Comparison of ENCODE assay signal across 8 cellular contexts in genomic region chr17:70169707-70170597, GRCh38. TPM values are rescaled to one million over a fixed set of nuclear protein-coding genes. Genes with fewer than 3 reads are reported as not detected.
DNase-seq lines count a peak whose midpoint lies in the region; ATAC-seq, FAIRE-seq and TF ChIP-seq lines count a peak whose summit lies in the region.

No MANE protein-coding gene starts in this region.

- H3K36me3 ChIP-seq in GM12878 (ENCODE audit: control insufficient read depth in 2 of 2, insufficient read depth in 2 of 2, low read length in 1 of 2) (no peaks in the 10 kb centered on the region), keratinocyte (ENCODE audit: control insufficient read depth in 2 of 2, extremely low read depth in 1 of 2, insufficient read depth in 2 of 2, low read length in 2 of 2) (no peaks in the 10 kb centered on the region)

- H3K4me1 ChIP-seq in GM12878 (ENCODE audit: control insufficient read depth, insufficient read depth, low read length) (peaks cover 8% of the 10 kb centered on the region), keratinocyte (ENCODE audit: control insufficient read depth, extremely low read depth, insufficient read depth, low read length) (peaks cover 20% of the 10 kb centered on the region)

- H3K36me3 Mint-ChIP-seq in CD4-positive, alpha-beta T cell (ENCODE audit: low read depth) = no peaks in the 10 kb centered on the region
- H3K36me3 Mint-ChIP-seq in stimulated activated memory B cell treated with anti-CD40 and anti-IgM and Interleukin-4, amounts not matched to agents 10 μg/mL and 1 μg/mL and 100 μg/mL, for 72 hours = no peaks in the 10 kb centered on the region

- BruUV-seq in GM12878 (replicated peaks; lab: Mats Ljungman, UMichigan) = TSS peak; percentile 67

- H3K4me2 ChIP-seq in GM12878 (ENCODE audit: control insufficient read depth, insufficient read depth) (peak overlapping the region; percentile 97), keratinocyte (ENCODE audit: control insufficient read depth, extremely low read depth, insufficient read depth, low read depth, low read length) (peak overlapping the region; percentile 94)

- peaks cover 75% of the 10 kb centered on the region for H3K27me3 Mint-ChIP-seq in CD4-positive, alpha-beta T cell
- H3K27me3 Mint-ChIP-seq in stimulated activated memory B cell treated with anti-CD40 and anti-IgM and Interleukin-4, amounts not matched to agents 10 μg/mL and 1 μg/mL and 100 μg/mL, for 72 hours = peaks cover 63% of the 10 kb centered on the region

- H3K9me1 ChIP-seq in keratinocyte (ENCODE audit: control insufficient read depth, extremely low read depth, insufficient read depth, low read length) = no peaks in the 10 kb centered on the region

- no peak for DNase-seq in CD4-positive, alpha-beta T cell
- no peak for DNase-seq in Jurkat, Clone E6-1 (ENCODE audit: low read depth, low spot score)
- DNase-seq in GM12878 (ENCODE audit: low read depth, low spot score) (no peak), keratinocyte (ENCODE audit: low read depth, low spot score) (no peak), posterior vena cava (ENCODE audit: low spot score) (no peak)
- no peak for DNase-seq in activated CD4-positive, alpha-beta T cell treated with anti-CD3 and anti-CD28 coated beads for 48 hours

- H3K27ac Mint-ChIP-seq in CD4-positive, alpha-beta T cell = no peak overlapping the region
- no peak overlapping the region for H3K27ac Mint-ChIP-seq in stimulated activated memory B cell treated with anti-CD40 and anti-IgM and Interleukin-4, amounts not matched to agents 10 μg/mL and 1 μg/mL and 100 μg/mL, for 72 hours

- ATAC-seq in CD4-positive, alpha-beta T cell (ENCODE audit: poor library complexity) = no peak
- ATAC-seq in GM12878 (peak; percentile 10), GM18868 (IDR thresholded peaks at IDR 0.05; ENCODE audit: unreplicated experiment) (no peak)
- no peak for ATAC-seq in stimulated activated memory B cell treated with anti-CD40 and anti-IgM and Interleukin-4, amounts not matched to agents 10 μg/mL and 1 μg/mL and 100 μg/mL, for 72 hours

- in situ Hi-C loops in GM12878 (cut with MboI) = no loop called here

- CTCF ChIA-PET in CD4-positive, alpha-beta T cell (lab: Charles Lee) = no interaction called here
- CTCF ChIA-PET in GM12878 (lab: Yijun Ruan, JAX) = interaction anchor here (0.7 to 5.4 kb wide), 4 partner anchors 12 to 562 kb away, joined by 3 to 47 read pairs (median 18); no protein-coding TSS in a partner anchor

- H3K9ac ChIP-seq in GM12878 (ENCODE audit: control insufficient read depth, insufficient read depth, low read length) (no peak overlapping the region), keratinocyte (ENCODE audit: control insufficient read depth, extremely low read depth, insufficient read depth, low read length) (peak overlapping the region; percentile 6)

- POLR2A ChIA-PET in CD4-positive, alpha-beta T cell (lab: Charles Lee) = no interaction called here
- POLR2A ChIA-PET in GM12878 (lab: Charles Lee) = interaction anchor here (0.8 to 1.8 kb wide), 3 partner anchors 9 to 38 kb away, joined by 4 to 7 read pairs (median 5); no protein-coding TSS in a partner anchor

- intact Hi-C loops in CD4-positive, alpha-beta T cell (cut with DNase I, micrococcal nuclease) = loop anchor here in 1 of 2 experiments (10.0 kb wide), 1 partner anchor 65 kb away; no protein-coding TSS in a partner anchor
- intact Hi-C loops in GM12878 (cut with micrococcal nuclease; ENCODE audit: unreplicated experiment) = loop anchor here (2.0 to 5.0 kb wide), 3 partner anchors 39 to 382 kb away; no protein-coding TSS in a partner anchor
- intact Hi-C loops in posterior vena cava (cut with DNase I) = loop anchor here in 1 of 2 donors (5.0 kb wide), 1 partner anchor 1662 kb away; no protein-coding TSS in a partner anchor

- H3K79me2 ChIP-seq in GM12878 (ENCODE audit: control insufficient read depth, insufficient read depth, low read length) (no peaks in the 10 kb centered on the region), keratinocyte (ENCODE audit: control insufficient read depth, insufficient read depth, low read length) (no peaks in the 10 kb centered on the region)

- H3K9me3 ChIP-seq in CD4-positive, alpha-beta T cell (ENCODE audit: control insufficient read depth, low read length) = no peaks in the 10 kb centered on the region
- H3K9me3 ChIP-seq in GM12878 (replicated peaks; ENCODE audit: control insufficient read depth, insufficient read depth, low read length) (no peaks in the 10 kb centered on the region), keratinocyte (ENCODE audit: control insufficient read depth, low read depth, low read length) (no peaks in the 10 kb centered on the region)

- no peak for TF ChIP-seq POLR2A in GM12878 (IDR thresholded peaks at IDR 0.05; ENCODE audit: low read depth, low read length)

- no peaks in the 10 kb centered on the region for H4K20me1 ChIP-seq in GM12878 (ENCODE audit: control insufficient read depth, insufficient read depth)
- no peaks in the 10 kb centered on the region for H4K20me1 ChIP-seq in keratinocyte (ENCODE audit: control insufficient read depth, extremely low read depth, insufficient read depth, low read length)

- FAIRE-seq in GM12878 (lab: Jason Lieb, UNC) (no peak), keratinocyte (lab: Jason Lieb, UNC) (peak; percentile 53)

- TF ChIP-seq CTCF in CD4-positive, alpha-beta T cell (IDR thresholded peaks at IDR 0.05) = no peak
- TF ChIP-seq CTCF in GM12878 (IDR thresholded peaks at IDR 0.05 in 2 of 3, conservative IDR thresholded peaks at IDR 0.05 in 1 of 3; ENCODE audit: control insufficient read depth in 2 of 3, extremely low read depth in 1 of 3, insufficient read depth in 1 of 3, low read depth in 3 of 3, low read length in 3 of 3) (no peak), keratinocyte (optimal IDR thresholded peaks at IDR 0.05 in 1 of 3, IDR thresholded peaks at IDR 0.05 in 1 of 3, conservative IDR thresholded peaks at IDR 0.05 in 1 of 3; ENCODE audit: extremely low read depth in 1 of 3, insufficient read depth in 2 of 3, low read length in 3 of 3) (no peak)

- no peak overlapping the region for H3K27ac ChIP-seq in CD4-positive, alpha-beta T cell (ENCODE audit: low read depth, low read length)
- no peak overlapping the region for H3K27ac ChIP-seq in GM12878 (ENCODE audit: control insufficient read depth, insufficient read depth)
- no peak overlapping the region for H3K27ac ChIP-seq in keratinocyte (ENCODE audit: control insufficient read depth, insufficient read depth, low read length)

- TF ChIP-seq EP300 in GM12878 (IDR thresholded peaks at IDR 0.05; ENCODE audit: borderline replicate concordance in 1 of 2, control insufficient read depth in 1 of 2, low read depth in 2 of 2, low read length in 2 of 2) = no peak

- 15% methylated on average over 24 of the region's 24 CpGs for WGBS in GM12878 (ENCODE audit: insufficient coverage, insufficient replicate concordance, low lambda C conversion rate, missing lambda C conversion rate)

- RAD21 ChIA-PET in GM12878 (lab: Charles Lee; ENCODE audit: unreplicated experiment) = interaction anchor here (0.9 to 6.5 kb wide), 8 partner anchors 8 to 382 kb away, joined by 3 to 57 read pairs (median 8); no protein-coding TSS in a partner anchor

- peak overlapping the region; percentile 71 for H3K4me3 Mint-ChIP-seq in CD4-positive, alpha-beta T cell
- peak overlapping the region; percentile 11 for H3K4me3 Mint-ChIP-seq in stimulated activated memory B cell treated with anti-CD40 and anti-IgM and Interleukin-4, amounts not matched to agents 10 μg/mL and 1 μg/mL and 100 μg/mL, for 72 hours

- dilution Hi-C loops in keratinocyte (cut with MboI; ENCODE audit: extremely low pct_ligation_motif_present, low sequenced_read_pairs) = no loop called here

- H3K4me3 ChIP-seq in Jurkat, Clone E6-1 (ENCODE audit: low read length) = peak overlapping the region; percentile 32
- peak overlapping the region; percentile 38; the same call in 1 of the 2 replicates for H3K4me3 ChIP-seq in GM12878
- peak overlapping the region; percentile 57 to 65 (median 61) for H3K4me3 ChIP-seq in keratinocyte (ENCODE audit: control insufficient read depth in 2 of 3, extremely low read depth in 1 of 3, insufficient read depth in 2 of 3, low read depth in 1 of 3, low read length in 3 of 3)

- no peak overlapping the region for H2AFZ ChIP-seq in GM12878 (ENCODE audit: control insufficient read depth, low read depth, low read length)
- peak overlapping the region; percentile 68 for H2AFZ ChIP-seq in keratinocyte (ENCODE audit: control insufficient read depth, low read length)

- no peak for TF ChIP-seq RAD21 in GM12878 (IDR thresholded peaks at IDR 0.05; ENCODE audit: insufficient read depth, low read depth, low read length)

- H3K4me1 Mint-ChIP-seq in CD4-positive, alpha-beta T cell (ENCODE audit: low read depth) = peaks cover 22% of the 10 kb centered on the region
- peaks cover 18% of the 10 kb centered on the region for H3K4me1 Mint-ChIP-seq in stimulated activated memory B cell treated with anti-CD40 and anti-IgM and Interleukin-4, amounts not matched to agents 10 μg/mL and 1 μg/mL and 100 μg/mL, for 72 hours

- peaks cover 40% of the 10 kb centered on the region for H3K27me3 ChIP-seq in CD4-positive, alpha-beta T cell (ENCODE audit: control insufficient read depth, insufficient read depth, low read length)
- H3K27me3 ChIP-seq in GM12878 (replicated peaks in 1 of 2; ENCODE audit: control insufficient read depth in 2 of 2, insufficient read depth in 2 of 2, low read length in 1 of 2) (peaks cover 0 to 10% of the 10 kb centered on the region in 2 experiments; a peak in 1 of 4 replicates), keratinocyte (ENCODE audit: control insufficient read depth, extremely low read depth, insufficient read depth, low read length) (peaks cover 10% of the 10 kb centered on the region)

- no peaks in the 10 kb centered on the region for H3K9me3 Mint-ChIP-seq in CD4-positive, alpha-beta T cell
- no peaks in the 10 kb centered on the region for H3K9me3 Mint-ChIP-seq in stimulated activated memory B cell treated with anti-CD40 and anti-IgM and Interleukin-4, amounts not matched to agents 10 μg/mL and 1 μg/mL and 100 μg/mL, for 72 hours

- SMC1A ChIA-PET in GM12878 (lab: Charles Lee; ENCODE audit: uncharacterized antibody, unreplicated experiment) = interaction anchor here (0.7 to 3.5 kb wide), 19 partner anchors 8 to 383 kb away, joined by 3 to 24 read pairs (median 5); no protein-coding TSS in a partner anchor

RNA-seq across cellular contexts. Expression of gene KCNJ2, which starts 0.6 kb away (rescaled TPM):
- total RNA-seq in CD4-positive, alpha-beta T cell = not detected
- not detected for polyA plus RNA-seq in Jurkat, Clone E6-1 (2012; ENCODE audit: insufficient read depth, insufficient read length)
- total RNA-seq in GM12878 (2013; cell fraction: nucleolus; rRNA removed) = 4.2 and 4.7 TPM in 2 replicates
- total RNA-seq in GM12878 (2014; rRNA removed) (6.3 and 8.2 TPM in 2 replicates), GM12878 (2014; rRNA removed; fragmentation: Illumina TruSeq; extraction: Trizol) (8.0 and 8.6 TPM in 2 replicates), GM12878 (2021) (10.0 and 10.1 TPM in 2 replicates), posterior vena cava (1 to 10 TPM; 3.1 to 3.2 TPM)
- not detected for polyA plus RNA-seq in GM12878 (2011; ENCODE audit: low read depth)
- polyA plus RNA-seq in GM12878 (2011; rRNA removed) (2.3 and 2.6 TPM in 2 replicates), GM12878 (2014; fragmentation: Illumina TruSeq; extraction: Trizol) (3.8 and 4.9 TPM in 2 replicates), GM12878 (2014; fragmentation: Nextera tagmentation; extraction: Ambion mirVana) (1 to 10 TPM; 1.6 to 3.0 TPM), GM12878 (2014; rRNA removed) (2.5 and 2.6 TPM in 2 replicates), GM12878 (2016; fragmentation: Nextera tagmentation; extraction: Ambion mirVana) (1 to 10 TPM; 2.6 to 3.3 TPM), keratinocyte (0.09 to 0.12 TPM (median 0.11 TPM) in 3 replicates)
- polyA plus RNA-seq in GM12878 (2011; cell fraction: cytosol; rRNA removed) = 1.6 and 2.1 TPM in 2 replicates
- polyA plus RNA-seq in GM12878 (2011; cell fraction: nucleus; rRNA removed) = 1.9 and 2.3 TPM in 2 replicates
- 0.03 and 0.08 TPM in 2 replicates for polyA plus RNA-seq in GM12878 (2012)
- polyA minus RNA-seq in GM12878 (2011; rRNA and poly(A)+ RNA removed) = 12.4 and 17.6 TPM in 2 replicates
- 1.6 and 2.6 TPM in 2 replicates for polyA minus RNA-seq in GM12878 (2011; cell fraction: cytosol; rRNA and poly(A)+ RNA removed)
- polyA minus RNA-seq in GM12878 (2011; cell fraction: nucleus; rRNA and poly(A)+ RNA removed) = 2.9 and 4.6 TPM in 2 replicates
- polyA plus RNA-seq in keratinocyte (2011; ENCODE audit: low read depth) = 0.17 TPM
- 0.02 and 0.03 TPM in 2 replicates for polyA plus RNA-seq in keratinocyte (2011; cell fraction: cytosol; rRNA removed)
- 0.07 and 0.19 TPM in 2 replicates for polyA plus RNA-seq in keratinocyte (2011; cell fraction: nucleus; rRNA removed)
- 0.14 and 0.20 TPM in 2 replicates for polyA plus RNA-seq in keratinocyte (2012; ENCODE audit: low replicate concordance)
- polyA minus RNA-seq in keratinocyte = 0.66 to 2.4 TPM (median 0.70 TPM) in 3 replicates
- polyA minus RNA-seq in keratinocyte (2011; cell fraction: cytosol; rRNA and poly(A)+ RNA removed) = not detected
- 0.42 and 0.62 TPM in 2 replicates for polyA minus RNA-seq in keratinocyte (2011; cell fraction: nucleus; rRNA and poly(A)+ RNA removed)

Comparison
In these comparisons a context has a peak if more than half of its experiments do, and no peak if none do; other contexts are left out.
1. RNA of gene KCNJ2, which starts 0.6 kb away (total RNA-seq): 4.2 to 10.1 TPM in GM12878 and 3.1 to 3.2 TPM in posterior vena cava; not detected in CD4-positive, alpha-beta T cell; every median in the first group is over 4 times any median in the second.
2. Peak in every context shown above with its lines, with median percentiles within 50 percentile points of each other: H3K4me3 ChIP-seq.